In genomic region chr16:4288148-4288921, GRCh38 we compare ENCODE assay signal across 8 cellular contexts. TPM values are rescaled to one million over a fixed set of nuclear protein-coding genes. Genes with fewer than 3 reads are reported as not detected.
DNase-seq lines count a peak whose midpoint lies in the region; ATAC-seq and TF ChIP-seq lines count a peak whose summit lies in the region.

No MANE protein-coding gene starts in this region.

- H3K27ac Mint-ChIP-seq in CD14-positive monocyte = no peak overlapping the region
- H3K27ac Mint-ChIP-seq in brain = peak overlapping the region in 4 of 5 experiments; percentile 28 to 78 (median 42)

- TF ChIP-seq CTCF in CD14-positive monocyte (IDR thresholded peaks at IDR 0.05) (peak; percentile 96), brain (conservative IDR thresholded peaks at IDR 0.05) (peak; percentile 93 to 94)

- intact Hi-C loops in CD14-positive monocyte (cut with micrococcal nuclease) = loop anchor here (1.0 to 5.0 kb wide), 2 partner anchors 39 to 42 kb away; no protein-coding TSS in a partner anchor

- H3K4me3 Mint-ChIP-seq in CD14-positive monocyte = peak overlapping the region in 1 of 2 donors; percentile 21
- H3K4me3 Mint-ChIP-seq in brain = peak overlapping the region in 1 of 5 experiments; percentile 13

- DNase-seq in CD14-positive monocyte (ENCODE audit: low spot score) = peak; percentile 60
- peak; percentile 61 for DNase-seq in LoVo (ENCODE audit: low spot score)
- DNase-seq in UCSD-AML1 (lab: John Stamatoyannopoulos, UW; ENCODE audit: unreplicated experiment) = peak; percentile 74
- DNase-seq in iris pigment epithelial cell (ENCODE audit: low read depth) = peak; percentile 47
- DNase-seq in stimulated activated CD4-positive, alpha-beta T cell treated with anti-CD3 and anti-CD28 coated beads, Interleukin-2, amount 100 ng/mL, for 24 hours = peak; percentile 85 to 86

- H3K4me1 Mint-ChIP-seq in CD14-positive monocyte = peaks cover 16% of the 10 kb centered on the region
- H3K4me1 Mint-ChIP-seq in brain = peaks cover 40% of the 10 kb centered on the region

- ATAC-seq in GM19372 (IDR thresholded peaks at IDR 0.05; ENCODE audit: low read depth, unreplicated experiment) = peak; percentile 67
- ATAC-seq in GM19467 (IDR thresholded peaks at IDR 0.05; ENCODE audit: unreplicated experiment) = no peak

- H3K9me3 Mint-ChIP-seq in CD14-positive monocyte = no peaks in the 10 kb centered on the region
- H3K9me3 Mint-ChIP-seq in brain = no peaks in the 10 kb centered on the region

- H3K36me3 Mint-ChIP-seq in CD14-positive monocyte (peaks cover 0 to under 1% of the 10 kb centered on the region in 2 donors), brain (no peaks in the 10 kb centered on the region)

- peaks cover 14 to 32% (median 32%) of the 10 kb centered on the region in 3 donors for H3K27me3 Mint-ChIP-seq in CD14-positive monocyte (ENCODE audit: low read depth in 3 of 3)
- H3K27me3 Mint-ChIP-seq in brain = peaks cover 10% of the 10 kb centered on the region

RNA-seq across cellular contexts. Expression of gene TFAP4, which starts 15.5 kb away (rescaled TPM):
- polyA plus RNA-seq in CD14-positive monocyte = under 1 TPM; 0.16 to 0.71 TPM
- polyA plus RNA-seq in brain (ENCODE audit: insufficient read depth, low read depth, low replicate concordance) = 12.2 TPM

RNA-seq across cellular contexts. Expression of gene GLIS2, which starts 27.5 kb away (rescaled TPM):
- polyA plus RNA-seq in CD14-positive monocyte = not detected
- 17.2 TPM for polyA plus RNA-seq in brain (ENCODE audit: insufficient read depth, low read depth, low replicate concordance)

RNA-seq across cellular contexts. Expression of gene SRL, which starts 46.5 kb away (rescaled TPM):
- polyA plus RNA-seq in CD14-positive monocyte = not detected
- polyA plus RNA-seq in brain (ENCODE audit: insufficient read depth, low read depth, low replicate concordance) = 3.7 TPM

Comparison
In these comparisons a context has a peak if more than half of its experiments do, and no peak if none do; other contexts are left out.
1. H3K27ac Mint-ChIP-seq: peak in brain (4 of 5); none in CD14-positive monocyte (0 of 7).
2. RNA of gene GLIS2, which starts 27.5 kb away (polyA plus RNA-seq): 17.2 TPM in brain (single experiment); not detected in CD14-positive monocyte; every median in the first group is over 10 times any median in the second.
3. Peak in every context shown above with its lines, with median percentiles within 50 percentile points of each other: DNase-seq.